1 cellular context compared by ENCODE assay signal in the genomic region with DNA sequence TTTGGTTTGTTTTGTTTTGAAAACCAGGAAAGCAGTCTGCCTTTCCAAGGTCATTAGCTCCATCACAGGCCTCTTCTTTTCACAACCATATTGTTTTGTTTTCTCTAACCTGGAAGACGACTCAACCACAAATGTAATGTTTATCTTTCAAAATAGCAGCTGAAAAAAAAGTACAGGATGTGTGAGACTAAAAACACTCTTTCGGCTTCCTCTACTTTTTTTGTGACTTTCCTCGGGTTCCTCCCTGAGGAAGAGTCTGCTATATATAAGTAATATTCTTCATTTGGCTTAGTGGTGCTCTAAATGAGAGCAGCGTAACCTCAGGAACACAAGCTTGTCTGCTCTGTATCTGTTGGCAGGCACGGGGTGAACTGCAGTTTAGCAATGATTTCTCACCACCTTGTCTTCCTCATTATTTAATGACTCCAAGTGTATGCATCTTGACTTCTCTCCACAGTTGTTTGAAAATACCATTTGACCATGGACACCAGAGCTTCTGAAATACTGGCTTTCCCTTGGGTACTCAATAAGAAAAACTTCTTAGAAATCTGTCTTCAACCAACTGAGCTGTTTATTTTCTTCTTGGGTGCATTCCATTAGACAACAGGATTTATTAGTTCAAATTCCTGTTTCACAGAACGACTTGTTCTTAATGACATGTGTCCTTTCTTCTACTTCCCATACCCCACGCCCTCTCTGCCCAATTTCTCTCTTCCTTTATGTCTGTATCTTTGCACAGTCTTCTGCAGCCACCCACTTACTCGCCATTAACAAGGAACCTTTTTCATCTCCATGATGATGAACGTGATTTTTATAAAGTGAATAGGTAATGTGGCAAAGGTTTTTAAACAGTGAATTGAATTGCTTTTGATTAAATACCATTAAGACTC.
TF ChIP-seq lines count a peak whose summit lies in the region.

No MANE protein-coding gene starts in this region.

TF ChIP-seq in IMR-90, 13 proteins besides CTCF, POLR2A, EP300 and RAD21 (continued from another document):
- TF ChIP-seq ELK1 (IDR thresholded peaks at IDR 0.05; ENCODE audit: borderline replicate concordance, low read depth, low read length) (no peak), FOS (IDR thresholded peaks at IDR 0.05; ENCODE audit: low read depth, low read length) (no peak), RCOR1 (IDR thresholded peaks at IDR 0.05; ENCODE audit: insufficient replicate concordance, low read length) (no peak), MAFK (IDR thresholded peaks at IDR 0.05; ENCODE audit: low read depth, low read length) (no peak), BHLHE40 (IDR thresholded peaks at IDR 0.05; ENCODE audit: low read depth, low read length) (no peak), RFX5 (IDR thresholded peaks at IDR 0.05; ENCODE audit: low read depth, low read length) (no peak)
TF ChIP-seq in IMR-90: peak in this region for 0.
